Comparison of ENCODE assay signal across 8 cellular contexts in genomic region chr9:136631038-136632000, GRCh38. TPM values are rescaled to one million over a fixed set of nuclear protein-coding genes. Genes with fewer than 3 reads are reported as not detected.
DNase-seq lines count a peak whose midpoint lies in the region; ATAC-seq and TF ChIP-seq lines count a peak whose summit lies in the region.

No MANE protein-coding gene starts in this region.

- intact Hi-C loops in CD8-positive, alpha-beta T cell (cut with DNase I, micrococcal nuclease), result loop anchor here (1.0 to 2.0 kb wide), 2 partner anchors 143 to 319 kb away; no protein-coding TSS in a partner anchor
- intact Hi-C loops in esophagus squamous epithelium (cut with DNase I), result loop anchor here (2.0 kb wide), 1 partner anchor 147 kb away; no protein-coding TSS in a partner anchor

- H3K27ac Mint-ChIP-seq in CD8-positive, alpha-beta T cell, result no peak overlapping the region
- H3K27ac Mint-ChIP-seq in neural progenitor cell, result no peak overlapping the region
- H3K27ac Mint-ChIP-seq in stimulated activated naive CD8-positive, alpha-beta T cell treated with anti-CD3 and anti-CD28 coated beads, Interleukin-15, amount 100 ng/mL, for 72 hours, result no peak overlapping the region

- no peaks in the 10 kb centered on the region for H3K36me3 ChIP-seq in CD8-positive, alpha-beta T cell (ENCODE audit: insufficient read depth, low read length)
- H3K36me3 ChIP-seq in esophagus squamous epithelium, result no peaks in the 10 kb centered on the region
- no peaks in the 10 kb centered on the region for H3K36me3 ChIP-seq in neural progenitor cell

- H3K4me2 ChIP-seq in neural progenitor cell, result no peak overlapping the region

- DNase-seq in CD8-positive, alpha-beta T cell, result peak; percentile 63 to 88 (median 79)
- DNase-seq in HuH-7 (ENCODE audit: low spot score), result peak; percentile 93
- DNase-seq in OCI-M1 (lab: John Stamatoyannopoulos, UW), result peak; percentile 79
- DNase-seq in activated T-cell treated with anti-CD3 and anti-CD28 coated beads, Interleukin-2, amount 50 U/mL, for 1 hour, result peak; percentile 84
- DNase-seq in esophagus squamous epithelium (lab: John Stamatoyannopoulos, UW), result no peak
- peak; percentile 87 for DNase-seq in neural progenitor cell (ENCODE audit: low spot score)
- peak; percentile 61 to 79 for DNase-seq in stimulated activated naive CD8-positive, alpha-beta T cell treated with anti-CD3 and anti-CD28 coated beads, Interleukin-15, amount 100 ng/mL, for 72 hours

- TF ChIP-seq POLR2A in esophagus squamous epithelium (IDR thresholded peaks at IDR 0.05), result no peak

- no peak overlapping the region for H3K9ac ChIP-seq in neural progenitor cell

- no peak overlapping the region for H3K27ac ChIP-seq in CD8-positive, alpha-beta T cell (ENCODE audit: low read depth, low read length)
- H3K27ac ChIP-seq in esophagus squamous epithelium (no peak overlapping the region), neural progenitor cell (no peak overlapping the region)

- no peaks in the 10 kb centered on the region for H3K79me2 ChIP-seq in neural progenitor cell (ENCODE audit: low read depth)

- no peak overlapping the region for H3K4me3 ChIP-seq in CD8-positive, alpha-beta T cell (ENCODE audit: low read depth, low read length)
- no peak overlapping the region for H3K4me3 ChIP-seq in esophagus squamous epithelium
- no peak overlapping the region for H3K4me3 ChIP-seq in neural progenitor cell

- ATAC-seq in CD8-positive, alpha-beta T cell, result peak; percentile 89
- ATAC-seq in stimulated activated naive CD8-positive, alpha-beta T cell treated with anti-CD3 and anti-CD28 coated beads, Interleukin-15, amount 100 ng/mL, for 72 hours, result peak; percentile 91
- ATAC-seq in HG03439 (IDR thresholded peaks at IDR 0.05; ENCODE audit: unreplicated experiment), result no peak

- H3K4me1 Mint-ChIP-seq in CD8-positive, alpha-beta T cell (ENCODE audit: low read depth), result no peaks in the 10 kb centered on the region
- H3K4me1 Mint-ChIP-seq in neural progenitor cell, result peaks cover 14% of the 10 kb centered on the region
- H3K4me1 Mint-ChIP-seq in stimulated activated naive CD8-positive, alpha-beta T cell treated with anti-CD3 and anti-CD28 coated beads, Interleukin-15, amount 100 ng/mL, for 72 hours, result peaks cover 20% of the 10 kb centered on the region

- no peaks in the 10 kb centered on the region for H4K20me1 ChIP-seq in neural progenitor cell (ENCODE audit: low read depth)

- WGBS in esophagus squamous epithelium, 2 donors, result 51 to 56% methylated on average over 24 to 28 of the region's 31 CpGs

- no peaks in the 10 kb centered on the region for H3K36me3 Mint-ChIP-seq in CD8-positive, alpha-beta T cell
- H3K36me3 Mint-ChIP-seq in neural progenitor cell, result no peaks in the 10 kb centered on the region

- peaks cover 3% of the 10 kb centered on the region for H3K27me3 Mint-ChIP-seq in CD8-positive, alpha-beta T cell (ENCODE audit: low read depth)
- H3K27me3 Mint-ChIP-seq in neural progenitor cell (ENCODE audit: insufficient read depth, low read depth), result peaks cover 2% of the 10 kb centered on the region
- H3K27me3 Mint-ChIP-seq in stimulated activated naive CD8-positive, alpha-beta T cell treated with anti-CD3 and anti-CD28 coated beads, Interleukin-15, amount 100 ng/mL, for 72 hours, result peaks cover 14% of the 10 kb centered on the region

- TF ChIP-seq CTCF in CD8-positive, alpha-beta T cell (IDR thresholded peaks at IDR 0.05), result peak; percentile 81
- peak; percentile 65 to 92 (median 85) for TF ChIP-seq CTCF in esophagus squamous epithelium (IDR thresholded peaks at IDR 0.05)
- peak; percentile 90 for TF ChIP-seq CTCF in neural progenitor cell (IDR thresholded peaks at IDR 0.05)

- CTCF ChIA-PET in CD8-positive, alpha-beta T cell (lab: Charles Lee), result interaction anchor here (0.7 to 1.4 kb wide), 9 partner anchors 8 to 144 kb away, joined by 3 to 102 read pairs (median 5); no protein-coding TSS in a partner anchor

- peaks cover 19% of the 10 kb centered on the region for H3F3A ChIP-seq in neural progenitor cell (ENCODE audit: low read depth)

- H3K9me3 Mint-ChIP-seq in CD8-positive, alpha-beta T cell, result no peaks in the 10 kb centered on the region
- no peaks in the 10 kb centered on the region for H3K9me3 Mint-ChIP-seq in neural progenitor cell
- H3K9me3 Mint-ChIP-seq in stimulated activated naive CD8-positive, alpha-beta T cell treated with anti-CD3 and anti-CD28 coated beads, Interleukin-15, amount 100 ng/mL, for 72 hours, result no peaks in the 10 kb centered on the region

- POLR2A ChIA-PET in CD8-positive, alpha-beta T cell (lab: Charles Lee), result interaction anchor here (0.9 to 1.2 kb wide), 2 partner anchors 145 to 147 kb away, joined by 3 read pairs; no protein-coding TSS in a partner anchor

- peaks cover 12% of the 10 kb centered on the region for H3K4me1 ChIP-seq in CD8-positive, alpha-beta T cell (ENCODE audit: insufficient read depth, low read length)
- H3K4me1 ChIP-seq in esophagus squamous epithelium, result peaks cover 9 to 59% (median 20%) of the 10 kb centered on the region in 3 donors
- H3K4me1 ChIP-seq in neural progenitor cell, result peaks cover 15% of the 10 kb centered on the region

- H3K4me3 Mint-ChIP-seq in CD8-positive, alpha-beta T cell, result no peak overlapping the region
- no peak overlapping the region for H3K4me3 Mint-ChIP-seq in neural progenitor cell
- no peak overlapping the region for H3K4me3 Mint-ChIP-seq in stimulated activated naive CD8-positive, alpha-beta T cell treated with anti-CD3 and anti-CD28 coated beads, Interleukin-15, amount 100 ng/mL, for 72 hours

- no peaks in the 10 kb centered on the region for H3K27me3 ChIP-seq in CD8-positive, alpha-beta T cell (ENCODE audit: insufficient read depth, low read length)
- H3K27me3 ChIP-seq in esophagus squamous epithelium (peaks cover 0 to 15% (median 0%) of the 10 kb centered on the region in 4 donors), neural progenitor cell (peaks cover 9% of the 10 kb centered on the region)

- no peak overlapping the region for H2AFZ ChIP-seq in neural progenitor cell (replicated peaks)

- no peaks in the 10 kb centered on the region for H3K9me3 ChIP-seq in CD8-positive, alpha-beta T cell (ENCODE audit: low read length)
- no peaks in the 10 kb centered on the region for H3K9me3 ChIP-seq in esophagus squamous epithelium
- H3K9me3 ChIP-seq in neural progenitor cell (ENCODE audit: low read depth), result no peaks in the 10 kb centered on the region

RNA-seq across cellular contexts. Expression of gene EGFL7, which starts 31.4 kb away (rescaled TPM):
- total RNA-seq in CD8-positive, alpha-beta T cell, result not detected
- 10 to 100 TPM in 2 of 4 donors, 1 to 10 TPM in 2; 5.2 to 41.2 (median 21.2) TPM for total RNA-seq in esophagus squamous epithelium
- total RNA-seq in neural progenitor cell (ENCODE audit: low replicate concordance), result 16.5 and 47.4 TPM in 2 replicates

RNA-seq across cellular contexts. Expression of gene AGPAT2, which starts 55.9 kb away (rescaled TPM):
- 1 to 10 TPM; 4.7 TPM for total RNA-seq in CD8-positive, alpha-beta T cell
- 10 to 100 TPM; 66.2 to 80.6 (median 75.8) TPM for total RNA-seq in esophagus squamous epithelium
- total RNA-seq in neural progenitor cell (ENCODE audit: low replicate concordance), result 2.4 and 3.4 TPM in 2 replicates

Comparison
In these comparisons a context has a peak if more than half of its experiments do, and no peak if none do; other contexts are left out.
1. RNA of gene EGFL7, which starts 31.4 kb away (total RNA-seq): 5.2 to 41.2 TPM in esophagus squamous epithelium and 16.5 to 47.4 TPM in neural progenitor cell; not detected in CD8-positive, alpha-beta T cell; every median in the first group is over 4 times any median in the second.
2. RNA of gene AGPAT2, which starts 55.9 kb away (total RNA-seq): 66.2 to 80.6 TPM in esophagus squamous epithelium; 4.7 TPM in CD8-positive, alpha-beta T cell and 2.4 to 3.4 TPM in neural progenitor cell; every median in the first group is over 10 times any median in the second.
3. Peak in every context shown above with its lines, with median percentiles within 50 percentile points of each other: CTCF ChIP-seq.